Comparison of ENCODE assay signal across 8 cellular contexts in the genomic region with DNA sequence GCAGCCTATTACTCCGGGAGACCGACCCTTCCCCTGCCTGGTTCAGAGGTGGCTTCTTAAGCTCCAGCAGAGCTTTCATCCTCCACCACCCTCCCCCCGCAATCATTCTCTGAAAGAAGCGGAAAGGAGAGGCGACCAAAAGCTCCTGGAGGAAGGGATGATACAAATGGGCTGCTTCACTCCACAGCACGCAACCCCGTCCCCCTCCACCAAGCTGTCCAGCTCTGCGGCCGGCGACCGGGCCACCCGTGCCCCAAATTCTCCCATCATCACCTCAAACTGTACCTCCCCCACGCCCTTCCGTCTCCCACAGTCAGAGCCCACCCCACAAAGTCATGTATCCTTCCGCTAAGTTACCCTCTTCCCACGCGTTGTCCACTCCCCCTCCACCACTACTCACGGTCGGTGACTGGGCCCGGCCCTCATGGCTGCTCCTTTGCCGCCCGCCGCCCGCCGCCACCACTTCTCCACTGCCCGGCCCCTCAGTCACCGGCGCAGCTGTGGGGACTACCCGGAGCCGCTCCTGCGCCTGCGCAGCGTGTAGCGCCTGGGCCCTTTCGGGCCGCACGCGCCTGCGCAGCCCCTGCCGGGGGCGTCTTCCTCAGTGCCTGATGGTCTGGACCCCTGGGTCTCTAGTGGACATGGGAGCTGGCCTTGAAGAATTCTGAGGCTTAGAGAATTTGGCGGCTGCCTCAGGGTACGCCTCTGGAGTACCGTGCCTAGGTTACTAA. TPM values are rescaled to one million over a fixed set of nuclear protein-coding genes. Genes with fewer than 3 reads are reported as not detected.
DNase-seq lines count a peak whose midpoint lies in the region; ATAC-seq and TF ChIP-seq lines count a peak whose summit lies in the region.

A gene with protein sequence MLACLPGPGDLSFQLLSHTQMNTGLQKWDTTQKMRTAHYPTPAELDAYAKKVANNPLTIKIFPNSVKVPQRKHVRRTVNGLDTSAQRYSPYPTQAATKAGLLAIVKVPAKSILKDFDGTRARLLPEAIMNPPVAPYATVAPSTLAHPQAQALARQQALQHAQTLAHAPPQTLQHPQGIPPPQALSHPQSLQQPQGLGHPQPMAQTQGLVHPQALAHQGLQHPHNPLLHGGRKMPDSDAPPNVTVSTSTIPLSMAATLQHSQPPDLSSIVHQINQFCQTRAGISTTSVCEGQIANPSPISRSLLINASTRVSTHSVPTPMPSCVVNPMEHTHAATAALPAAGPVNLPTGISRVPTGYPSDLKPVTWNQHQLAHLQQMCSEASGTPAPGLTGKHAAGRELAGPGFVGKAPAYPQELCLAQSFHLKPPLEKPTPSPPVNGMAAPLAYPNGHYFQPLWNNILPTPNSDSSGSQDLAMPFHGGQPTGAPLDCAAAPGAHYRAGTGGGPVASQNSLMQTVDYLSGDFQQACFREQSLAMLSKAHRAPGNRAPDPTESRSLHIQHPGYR (minus strand): TSS at position 509 of the 731 bp plus-strand sequence. CDS start 76,123 bp downstream, outside the sequence.

- no peaks in the 10 kb centered on the region for H3K9me3 ChIP-seq in upper lobe of left lung

- ATAC-seq in HG02642 (IDR thresholded peaks at IDR 0.05; ENCODE audit: poor library complexity, unreplicated experiment): peak; percentile 92
- peak; percentile 100 for ATAC-seq in left cardiac atrium
- peak; percentile 97 to 99 for ATAC-seq in upper lobe of left lung (ENCODE audit: low FRiP score in 2 of 2)

- 0 to 2% methylated on average over 21 to 33 of the region's 44 CpGs for WGBS in upper lobe of left lung, 2 donors

- no peak for TF ChIP-seq EP300 in upper lobe of left lung (IDR thresholded peaks at IDR 0.05)

- no peaks in the 10 kb centered on the region for H3K27me3 ChIP-seq in upper lobe of left lung

- DNase-seq in NCI-H1436 (lab: John Stamatoyannopoulos, UW) (peak; percentile 89), amniotic epithelial cell (ENCODE audit: low read depth) (peak; percentile 62), left cardiac atrium (peak; percentile 90), posterior vena cava (ENCODE audit: low spot score) (peak; percentile 96), upper lobe of left lung (peak; percentile 86 to 97)

- H3K4me1 ChIP-seq in upper lobe of left lung: peaks cover 10 to 35% (median 15%) of the 10 kb centered on the region in 4 donors

- H3K36me3 ChIP-seq in upper lobe of left lung: no peaks in the 10 kb centered on the region

- intact Hi-C loops in T-helper 1 cell treated with Interleukin-12 subunit alpha and Interleukin-12 subunit beta and Interleukin-4 antibody, amounts not matched to agents 30 ng/mL and 1 ng/mL, for 36 hours (cut with micrococcal nuclease): loop anchor here (1.0 to 10.0 kb wide), 8 partner anchors 12 to 178 kb away; a partner anchor contains a TSS
- intact Hi-C loops in left cardiac atrium (cut with DNase I): no loop called here
- intact Hi-C loops in posterior vena cava (cut with DNase I): loop anchor here in 1 of 2 donors (10.0 kb wide), 1 partner anchor 78 kb away; no protein-coding TSS in a partner anchor

- H3K4me3 ChIP-seq in GM08714 (ENCODE audit: low read length) (peak within 1 kb of the TSS; percentile 81), upper lobe of left lung (peak within 1 kb of the TSS; percentile 51 to 93 (median 84))

- peak within 1 kb of the TSS; percentile 78 to 89 (median 84) for H3K27ac ChIP-seq in upper lobe of left lung

- TF ChIP-seq POLR2A in upper lobe of left lung (IDR thresholded peaks at IDR 0.05): peak in 3 of 4 donors; percentile 49 to 76 (median 70)

- peak in 3 of 6 experiments; percentile 15 to 24 (median 18) for TF ChIP-seq CTCF in upper lobe of left lung (IDR thresholded peaks at IDR 0.05)

RNA-seq across cellular contexts. Expression of the gene that starts here (rescaled TPM):
- total RNA-seq in T-helper 1 cell treated with Interleukin-12 subunit alpha and Interleukin-12 subunit beta and Interleukin-4 antibody, amounts not matched to agents 30 ng/mL and 1 ng/mL, for 36 hours: 23.9 and 24.2 TPM in 2 replicates
- total RNA-seq in left cardiac atrium: 10 to 100 TPM; 15.7 to 18.8 TPM
- total RNA-seq in posterior vena cava: 10 to 100 TPM; 13.8 to 19.2 TPM
- total RNA-seq in upper lobe of left lung: 10 to 100 TPM; 16.8 to 23.1 (median 20.1) TPM

Comparison
In these comparisons a context has a peak if more than half of its experiments do, and no peak if none do; other contexts are left out.
1. Peak in every context shown above with its lines: DNase-seq, ATAC-seq, H3K4me3 ChIP-seq and H3K27ac ChIP-seq.